8 cellular contexts compared by ENCODE assay signal in the genomic region with DNA sequence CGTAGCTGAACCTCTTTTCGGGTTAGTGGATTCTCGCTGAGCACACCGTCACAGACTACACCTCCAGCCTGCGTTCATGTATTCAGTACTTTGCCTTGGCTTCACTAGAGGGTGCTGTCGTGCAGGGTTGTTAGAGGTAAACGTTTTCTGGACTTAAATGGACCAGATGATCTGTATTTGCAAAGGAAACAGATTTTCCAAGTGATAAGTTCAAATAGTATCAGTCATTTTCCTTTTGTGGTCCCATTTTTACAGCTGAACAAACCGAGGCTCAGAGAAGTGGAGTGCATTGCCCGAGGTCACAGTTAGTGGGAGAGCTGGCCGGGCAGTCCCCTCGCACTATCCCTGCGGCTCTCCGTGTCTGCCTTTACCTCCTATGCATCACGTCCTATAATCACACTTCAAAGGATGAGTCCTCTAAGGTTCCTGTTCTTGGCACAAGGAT.
DNase-seq lines count a peak whose midpoint lies in the region; ATAC-seq and TF ChIP-seq lines count a peak whose summit lies in the region.

No MANE protein-coding gene starts in this region.

- H3K27me3 ChIP-seq in NT2/D1 (ENCODE audit: insufficient read depth, insufficient read length) (no peaks in the 10 kb centered on the region), fibroblast of lung (ENCODE audit: control insufficient read depth, insufficient read depth, low read length) (no peaks in the 10 kb centered on the region)

- H3K36me3 ChIP-seq in NT2/D1 (ENCODE audit: insufficient read depth, insufficient read length, low read length) (peaks cover 22% of the 10 kb centered on the region), fibroblast of lung (ENCODE audit: control insufficient read depth, insufficient read depth, low read length) (peaks cover 5% of the 10 kb centered on the region)

- peaks cover 37% of the 10 kb centered on the region for H3K4me1 Mint-ChIP-seq in type B pancreatic cell (ENCODE audit: unreplicated experiment)

- peak overlapping the region; percentile 0 for H3K27ac Mint-ChIP-seq in type B pancreatic cell

- no peaks in the 10 kb centered on the region for H3K9me3 Mint-ChIP-seq in type B pancreatic cell

- peaks cover 3% of the 10 kb centered on the region for H3K4me1 ChIP-seq in NT2/D1 (ENCODE audit: insufficient read depth, insufficient read length)
- H3K4me1 ChIP-seq in fibroblast of lung (ENCODE audit: control insufficient read depth, extremely low read depth, insufficient read depth, low read length): peaks cover 34% of the 10 kb centered on the region

- H3K27me3 Mint-ChIP-seq in type B pancreatic cell: no peaks in the 10 kb centered on the region

- peak; percentile 51 to 65 for TF ChIP-seq CTCF in fibroblast of lung (conservative IDR thresholded peaks at IDR 0.05 in 1 of 2, IDR thresholded peaks at IDR 0.05 in 1 of 2; ENCODE audit: low read depth in 1 of 2, low read length in 2 of 2)
- TF ChIP-seq CTCF in type B pancreatic cell (conservative IDR thresholded peaks at IDR 0.05): peak; percentile 72

- H3K36me3 Mint-ChIP-seq in type B pancreatic cell: peaks cover 22% of the 10 kb centered on the region

- H3K4me3 ChIP-seq in NT2/D1 (ENCODE audit: insufficient read length, low read depth): no peak overlapping the region
- no peak overlapping the region for H3K4me3 ChIP-seq in fibroblast of lung (replicated peaks in 1 of 4; ENCODE audit: control extremely low read depth in 1 of 4, insufficient read depth in 1 of 4, low read depth in 3 of 4, low read length in 4 of 4)

- DNase-seq in GDM1 (lab: John Stamatoyannopoulos, UW) (peak; percentile 63), NT2/D1 (ENCODE audit: low read depth, low spot score) (peak; percentile 42), activated T-cell treated with anti-CD3 and anti-CD28 coated beads for 48 hours (ENCODE audit: low read depth) (peak; percentile 54), fibroblast of lung (ENCODE audit: low read depth in 2 of 2) (peak; percentile 71 to 81), occipital lobe (lab: John Stamatoyannopoulos, UW) (peak; percentile 47), type B pancreatic cell (ENCODE audit: extremely low spot score, unreplicated experiment) (no peak), 8988T (no peak)

- H3K9ac ChIP-seq in NT2/D1 (ENCODE audit: insufficient read length, low read depth) (no peak overlapping the region), fibroblast of lung (ENCODE audit: insufficient read depth, low read length) (no peak overlapping the region)

- H3K27ac ChIP-seq in fibroblast of lung (ENCODE audit: insufficient read depth, low read length): no peak overlapping the region

- peaks cover 83% of the 10 kb centered on the region for H3K79me2 ChIP-seq in fibroblast of lung (ENCODE audit: control insufficient read depth, insufficient read depth, low read length)

- H3K4me2 ChIP-seq in fibroblast of lung (ENCODE audit: extremely low read depth, insufficient read depth, low read length): no peak overlapping the region

- H4K20me1 ChIP-seq in fibroblast of lung (ENCODE audit: control insufficient read depth, extremely low read depth, insufficient read depth, low read length): peaks cover 3% of the 10 kb centered on the region

- H3K9me3 ChIP-seq in NT2/D1 (ENCODE audit: insufficient read depth, low read length) (no peaks in the 10 kb centered on the region), fibroblast of lung (ENCODE audit: control insufficient read depth, insufficient read depth, low read depth, low read length) (no peaks in the 10 kb centered on the region)

- H2AFZ ChIP-seq in fibroblast of lung (ENCODE audit: low read length): no peak overlapping the region

- no peak overlapping the region for H3K4me3 Mint-ChIP-seq in type B pancreatic cell

- peak; percentile 64 for ATAC-seq in HG02852 (IDR thresholded peaks at IDR 0.05; ENCODE audit: unreplicated experiment)

Comparison
In these comparisons a context has a peak if more than half of its experiments do, and no peak if none do; other contexts are left out.
1. DNase-seq: peak in GDM1 (single experiment), NT2/D1 (single experiment), activated T-cell treated with anti-CD3 and anti-CD28 coated beads for 48 hours (single experiment), fibroblast of lung (2 of 2) and occipital lobe (single experiment); none in type B pancreatic cell (single experiment) and 8988T (single experiment).